10 cellular contexts compared by ENCODE assay signal in genomic region chrX:149487292-149487691, GRCh38. TPM values are rescaled to one million over a fixed set of nuclear protein-coding genes. Genes with fewer than 3 reads are reported as not detected.
DNase-seq lines count a peak whose midpoint lies in the region; ATAC-seq, FAIRE-seq and TF ChIP-seq lines count a peak whose summit lies in the region.
"Had no signal": no experiment of that assay in that cellular context is flagged by ENCODE, and none has a peak within 500 bp of the region (broad histone marks: within the 10 kb centered on the region; RNA-seq: fewer than 3 reads in every experiment).

No MANE protein-coding gene starts in this region.

- H3K27ac ChIP-seq in naive thymus-derived CD4-positive, alpha-beta T cell (ENCODE audit: low read depth, low read length) = no peak overlapping the region

- no peaks in the 10 kb centered on the region for H3K9me3 ChIP-seq in naive thymus-derived CD4-positive, alpha-beta T cell (ENCODE audit: control insufficient read depth in 2 of 3, low read length in 3 of 3)
- H3K9me3 ChIP-seq: MG63 had no signal

- TF ChIP-seq CTCF in omental fat pad (IDR thresholded peaks at IDR 0.05) = no peak

- peak; percentile 74 for ATAC-seq in activated CD4-positive, alpha-beta T cell treated with anti-CD3 and anti-CD28 coated beads for 36 hours
- ATAC-seq in HG02885 (IDR thresholded peaks at IDR 0.05; ENCODE audit: poor library complexity, unreplicated experiment) = peak; percentile 68
- peak; percentile 62 for ATAC-seq in activated T-helper 17 cell treated with anti-CD3 and anti-CD28 coated beads, Interleukin-2, amount 50 U/mL, for 72 hours (replicated peaks)
- ATAC-seq in naive thymus-derived CD4-positive, alpha-beta T cell = peak; percentile 35
- ATAC-seq in omental fat pad (ENCODE audit: low FRiP score) = no peak
- no peak for ATAC-seq in GM21737 (IDR thresholded peaks at IDR 0.05; ENCODE audit: unreplicated experiment)

- H3K27ac Mint-ChIP-seq in activated CD4-positive, alpha-beta T cell treated with anti-CD3 and anti-CD28 coated beads for 36 hours = no peak overlapping the region
- H3K27ac Mint-ChIP-seq in activated CD4-positive, alpha-beta T cell treated with anti-CD3 and anti-CD28 coated beads, Interleukin-2, amount 10 ng/mL, durations not matched to agents 24 days and 14 days = no peak overlapping the region
- H3K27ac Mint-ChIP-seq in activated T-helper 17 cell treated with anti-CD3 and anti-CD28 coated beads, Interleukin-2, amount 50 U/mL, for 72 hours = no peak overlapping the region
- peak overlapping the region in 2 of 9 donors; percentile 33 to 34 for H3K27ac Mint-ChIP-seq in naive thymus-derived CD4-positive, alpha-beta T cell
- H3K27ac Mint-ChIP-seq: activated B cell treated with CpG ODN at 0.5 μM for 24 hours had no signal

- FAIRE-seq in urothelium cell line (lab: Jason Lieb, UNC) = no peak

- no peak overlapping the region for H3K4me3 Mint-ChIP-seq in activated CD4-positive, alpha-beta T cell treated with anti-CD3 and anti-CD28 coated beads for 36 hours
- no peak overlapping the region for H3K4me3 Mint-ChIP-seq in activated CD4-positive, alpha-beta T cell treated with anti-CD3 and anti-CD28 coated beads, Interleukin-2, amount 10 ng/mL, durations not matched to agents 24 days and 14 days
- no peak overlapping the region for H3K4me3 Mint-ChIP-seq in activated T-helper 17 cell treated with anti-CD3 and anti-CD28 coated beads, Interleukin-2, amount 50 U/mL, for 72 hours
- H3K4me3 Mint-ChIP-seq in naive thymus-derived CD4-positive, alpha-beta T cell = peak overlapping the region in 1 of 10 donors; percentile 14
- H3K4me3 Mint-ChIP-seq: activated B cell treated with CpG ODN at 0.5 μM for 24 hours had no signal

- no peaks in the 10 kb centered on the region for H3K4me1 Mint-ChIP-seq in activated CD4-positive, alpha-beta T cell treated with anti-CD3 and anti-CD28 coated beads for 36 hours
- H3K4me1 Mint-ChIP-seq in activated CD4-positive, alpha-beta T cell treated with anti-CD3 and anti-CD28 coated beads, Interleukin-2, amount 10 ng/mL, durations not matched to agents 24 days and 14 days = peaks cover 7% of the 10 kb centered on the region
- no peaks in the 10 kb centered on the region for H3K4me1 Mint-ChIP-seq in activated T-helper 17 cell treated with anti-CD3 and anti-CD28 coated beads, Interleukin-2, amount 50 U/mL, for 72 hours
- H3K4me1 Mint-ChIP-seq in naive thymus-derived CD4-positive, alpha-beta T cell = peaks cover 0 to 28% (median 7%) of the 10 kb centered on the region in 7 donors
- H3K4me1 Mint-ChIP-seq: activated B cell treated with CpG ODN at 0.5 μM for 24 hours had no signal

- no peak overlapping the region for H3K4me3 ChIP-seq in naive thymus-derived CD4-positive, alpha-beta T cell (ENCODE audit: low read length)
- H3K4me3 ChIP-seq: MG63 had no signal

- H3K4me1 ChIP-seq in naive thymus-derived CD4-positive, alpha-beta T cell (ENCODE audit: control insufficient read depth in 2 of 2, insufficient read depth in 2 of 2, low read length in 2 of 2) = no peaks in the 10 kb centered on the region

- H3K27me3 ChIP-seq in naive thymus-derived CD4-positive, alpha-beta T cell (ENCODE audit: control insufficient read depth in 2 of 2, insufficient read depth in 2 of 2, low read length in 2 of 2) = no peaks in the 10 kb centered on the region
- H3K27me3 ChIP-seq: MG63 had no signal

- POLR2A ChIA-PET in activated CD4-positive, alpha-beta T cell treated with anti-CD3 and anti-CD28 coated beads for 36 hours (lab: Charles Lee) = no interaction called here
- POLR2A ChIA-PET in naive thymus-derived CD4-positive, alpha-beta T cell (lab: Charles Lee) = no interaction called here

- H3K36me3 ChIP-seq in naive thymus-derived CD4-positive, alpha-beta T cell (ENCODE audit: control insufficient read depth in 2 of 3, insufficient read depth in 3 of 3, low read length in 3 of 3) = peaks cover 3 to 66% (median 16%) of the 10 kb centered on the region in 3 experiments
- H3K36me3 ChIP-seq: MG63 had no signal

- CTCF ChIA-PET in activated CD4-positive, alpha-beta T cell treated with anti-CD3 and anti-CD28 coated beads for 36 hours (lab: Charles Lee) = no interaction called here
- CTCF ChIA-PET in naive thymus-derived CD4-positive, alpha-beta T cell (lab: Charles Lee) = no interaction called here

- intact Hi-C loops in activated CD4-positive, alpha-beta T cell treated with anti-CD3 and anti-CD28 coated beads for 36 hours (cut with DNase I, micrococcal nuclease) = no loop called here
- intact Hi-C loops in activated CD4-positive, alpha-beta T cell treated with anti-CD3 and anti-CD28 coated beads, Interleukin-2, amount 10 ng/mL, durations not matched to agents 24 days and 14 days (cut with micrococcal nuclease) = no loop called here
- intact Hi-C loops in naive thymus-derived CD4-positive, alpha-beta T cell (cut with micrococcal nuclease) = no loop called here

- peaks cover 38% of the 10 kb centered on the region for H3K36me3 Mint-ChIP-seq in activated CD4-positive, alpha-beta T cell treated with anti-CD3 and anti-CD28 coated beads for 36 hours (ENCODE audit: low read depth)
- peaks cover 47% of the 10 kb centered on the region for H3K36me3 Mint-ChIP-seq in activated CD4-positive, alpha-beta T cell treated with anti-CD3 and anti-CD28 coated beads, Interleukin-2, amount 10 ng/mL, durations not matched to agents 24 days and 14 days (ENCODE audit: low read depth)
- peaks cover 54% of the 10 kb centered on the region for H3K36me3 Mint-ChIP-seq in activated T-helper 17 cell treated with anti-CD3 and anti-CD28 coated beads, Interleukin-2, amount 50 U/mL, for 72 hours (ENCODE audit: low read depth)
- H3K36me3 Mint-ChIP-seq in naive thymus-derived CD4-positive, alpha-beta T cell = peaks cover 8 to 19% (median 13%) of the 10 kb centered on the region in 5 donors

- H3K9me3 Mint-ChIP-seq in activated CD4-positive, alpha-beta T cell treated with anti-CD3 and anti-CD28 coated beads for 36 hours (ENCODE audit: low read depth) = no peaks in the 10 kb centered on the region
- H3K9me3 Mint-ChIP-seq in activated CD4-positive, alpha-beta T cell treated with anti-CD3 and anti-CD28 coated beads, Interleukin-2, amount 10 ng/mL, durations not matched to agents 24 days and 14 days = no peaks in the 10 kb centered on the region
- no peaks in the 10 kb centered on the region for H3K9me3 Mint-ChIP-seq in activated T-helper 17 cell treated with anti-CD3 and anti-CD28 coated beads, Interleukin-2, amount 50 U/mL, for 72 hours
- no peaks in the 10 kb centered on the region for H3K9me3 Mint-ChIP-seq in naive thymus-derived CD4-positive, alpha-beta T cell
- H3K9me3 Mint-ChIP-seq: activated B cell treated with CpG ODN at 0.5 μM for 24 hours had no signal

- no peaks in the 10 kb centered on the region for H3K27me3 Mint-ChIP-seq in activated CD4-positive, alpha-beta T cell treated with anti-CD3 and anti-CD28 coated beads for 36 hours
- H3K27me3 Mint-ChIP-seq in activated CD4-positive, alpha-beta T cell treated with anti-CD3 and anti-CD28 coated beads, Interleukin-2, amount 10 ng/mL, durations not matched to agents 24 days and 14 days = no peaks in the 10 kb centered on the region
- H3K27me3 Mint-ChIP-seq in activated T-helper 17 cell treated with anti-CD3 and anti-CD28 coated beads, Interleukin-2, amount 50 U/mL, for 72 hours = no peaks in the 10 kb centered on the region
- H3K27me3 Mint-ChIP-seq in naive thymus-derived CD4-positive, alpha-beta T cell = no peaks in the 10 kb centered on the region
- H3K27me3 Mint-ChIP-seq: activated B cell treated with CpG ODN at 0.5 μM for 24 hours had no signal

- DNase-seq in activated CD4-positive, alpha-beta T cell treated with anti-CD3 and anti-CD28 coated beads for 36 hours = peak; percentile 18
- DNase-seq in activated CD4-positive, alpha-beta T cell treated with anti-CD3 and anti-CD28 coated beads, Interleukin-2, amount 10 ng/mL, durations not matched to agents 24 days and 14 days = no peak
- DNase-seq in naive thymus-derived CD4-positive, alpha-beta T cell = no peak
- DNase-seq in omental fat pad (ENCODE audit: low spot score) (no peak), urothelium cell line (ENCODE audit: low spot score) (no peak)
- DNase-seq: activated B cell treated with CpG ODN at 0.5 μM for 24 hours, MG63 had no signal

RNA-seq across cellular contexts. Expression of gene IDS, which starts 17.8 kb away (rescaled TPM):
- total RNA-seq in activated CD4-positive, alpha-beta T cell treated with anti-CD3 and anti-CD28 coated beads for 36 hours = 10 to 100 TPM; 52.6 to 64.3 TPM
- 43.9 and 44.9 TPM in 2 replicates for total RNA-seq in activated CD4-positive, alpha-beta T cell treated with anti-CD3 and anti-CD28 coated beads, Interleukin-2, amount 10 ng/mL, durations not matched to agents 24 days and 14 days
- total RNA-seq in activated T-helper 17 cell treated with anti-CD3 and anti-CD28 coated beads, Interleukin-2, amount 50 U/mL, for 72 hours = 100 to 1,000 TPM in 1 of 2 donors, 10 to 100 TPM in 1; 91.4 to 127 TPM
- 100 to 1,000 TPM in 4 of 5 experiments, 10 to 100 TPM in 1; 73.1 to 317 (median 133) TPM for total RNA-seq in naive thymus-derived CD4-positive, alpha-beta T cell
- 10 to 100 TPM; 75.0 to 86.7 TPM for polyA plus RNA-seq in naive thymus-derived CD4-positive, alpha-beta T cell
- 10 to 100 TPM; 39.0 to 67.5 (median 56.1) TPM for total RNA-seq in omental fat pad

RNA-seq across cellular contexts. Expression of gene EOLA1, which starts 53.5 kb away (rescaled TPM):
- 10 to 100 TPM; 29.4 to 37.4 TPM for total RNA-seq in activated CD4-positive, alpha-beta T cell treated with anti-CD3 and anti-CD28 coated beads for 36 hours
- total RNA-seq in activated CD4-positive, alpha-beta T cell treated with anti-CD3 and anti-CD28 coated beads, Interleukin-2, amount 10 ng/mL, durations not matched to agents 24 days and 14 days = 24.8 and 28.6 TPM in 2 replicates
- 10 to 100 TPM; 42.7 to 53.2 TPM for total RNA-seq in activated T-helper 17 cell treated with anti-CD3 and anti-CD28 coated beads, Interleukin-2, amount 50 U/mL, for 72 hours
- 10 to 100 TPM; 22.2 to 68.1 (median 30.2) TPM for total RNA-seq in naive thymus-derived CD4-positive, alpha-beta T cell
- polyA plus RNA-seq in naive thymus-derived CD4-positive, alpha-beta T cell = 10 to 100 TPM; 27.7 to 30.1 TPM
- total RNA-seq in omental fat pad = 10 to 100 TPM in 2 of 4 donors, 1 to 10 TPM in 2; 9.0 to 30.2 (median 10.3) TPM

Comparison
In these comparisons a context has a peak if more than half of its experiments do, and no peak if none do; other contexts are left out.
1. ATAC-seq: peak in activated CD4-positive, alpha-beta T cell treated with anti-CD3 and anti-CD28 coated beads for 36 hours (single experiment), HG02885 (single experiment), activated T-helper 17 cell treated with anti-CD3 and anti-CD28 coated beads, Interleukin-2, amount 50 U/mL, for 72 hours (single experiment) and naive thymus-derived CD4-positive, alpha-beta T cell (single experiment); none in omental fat pad (single experiment) and GM21737 (single experiment).